22 cellular contexts compared by ENCODE assay signal in genomic region chr14:90717916-90718315, GRCh38.
DNase-seq lines count a peak whose midpoint lies in the region; ATAC-seq and TF ChIP-seq lines count a peak whose summit lies in the region.
"Had no signal": no experiment of that assay in that cellular context is flagged by ENCODE, and none has a peak within 500 bp of the region (broad histone marks: within the 10 kb centered on the region; RNA-seq: fewer than 3 reads in every experiment).

No MANE protein-coding gene starts in this region.

- DNase-seq in left ventricle myocardium superior: no peak
- no peak for DNase-seq in cardiac septum (ENCODE audit: low spot score)
- DNase-seq in brain pericyte (ENCODE audit: low read depth, low spot score): peak; percentile 66
- peak; percentile 15 for DNase-seq in left lobe of liver (ENCODE audit: low spot score)
- DNase-seq in type B pancreatic cell (ENCODE audit: extremely low spot score, unreplicated experiment): no peak
- DNase-seq in A673 (ENCODE audit: low spot score): no peak
- DNase-seq in activated T-cell treated with anti-CD3 and anti-CD28 coated beads for 4 hours: no peak
- DNase-seq: activated CD4-positive, CD25-positive, alpha-beta regulatory T cell treated with anti-CD3 and anti-CD28 coated beads, Interleukin-2, amount 50 U/mL, for 72 hours; amniotic stem cell; CD4-positive, alpha-beta memory T cell; MV-4-11; NCI-H1930; NCI-H510A treated with DMSO at 0.1 percent for 48 hours; SJCRH30; stimulated activated CD4-positive, alpha-beta T cell treated with anti-CD3 and anti-CD28 coated beads, Interleukin-2, amount 100 ng/mL, for 24 hours; uterus had no signal

- BruUV-seq in A673 (replicated peaks; lab: Mats Ljungman, UMichigan): no TSS peak

- peaks cover 10% of the 10 kb centered on the region for H3K36me3 Mint-ChIP-seq in type B pancreatic cell
- H3K36me3 Mint-ChIP-seq: CD4-positive, alpha-beta memory T cell had no signal

- peaks cover 11% of the 10 kb centered on the region for H3K4me1 ChIP-seq in A673 (ENCODE audit: insufficient read depth, low read length, poor library complexity, severe bottlenecking)
- H3K4me1 ChIP-seq: SJCRH30 had no signal

- H3K4me3 ChIP-seq in A673 (ENCODE audit: low read depth, low read length, poor library complexity, severe bottlenecking): no peak overlapping the region
- H3K4me3 ChIP-seq: right atrium auricular region, SJCRH30, uterus had no signal

- CTCF ChIA-PET in A673 (lab: Charles Lee): no interaction called here

- peak; percentile 48 for ATAC-seq in left ventricle myocardium superior
- ATAC-seq in left lobe of liver: no peak
- no peak for ATAC-seq in HG02798 (IDR thresholded peaks at IDR 0.05; ENCODE audit: poor library complexity, unreplicated experiment)

- H3K36me3 ChIP-seq in A673 (ENCODE audit: insufficient read depth, low read length, poor library complexity, severe bottlenecking): no peaks in the 10 kb centered on the region
- H3K36me3 ChIP-seq: SJCRH30, uterus had no signal

- no peak overlapping the region for H3K27ac ChIP-seq in A673 (ENCODE audit: low read depth, low read length, poor library complexity, severe bottlenecking)
- H3K27ac ChIP-seq: epithelial cell of prostate, right atrium auricular region, SJCRH30 had no signal

- peak overlapping the region; percentile 60 for H3K27ac Mint-ChIP-seq in type B pancreatic cell
- H3K27ac Mint-ChIP-seq: activated T-helper 2 cell treated with anti-CD3 and anti-CD28 coated beads, Interferon-gamma antibody, Interleukin-2, Interleukin-4, amounts not matched to agents 10 μg/mL and 5 μg/mL and 100 μg/mL, durations not matched to agents 14 hours and 24 hours and 36 hours; dendritic cell treated with granulocyte-macrophage colony-stimulating factor and Interleukin-4, amounts not matched to agents 40 ng/mL and 50 ng/mL, for 4 days had no signal

- no peak overlapping the region for H3K4me3 Mint-ChIP-seq in type B pancreatic cell
- H3K4me3 Mint-ChIP-seq: CD4-positive, alpha-beta memory T cell; dendritic cell treated with granulocyte-macrophage colony-stimulating factor and Interleukin-4, amounts not matched to agents 40 ng/mL and 50 ng/mL, for 4 days; neural crest cell had no signal

- H3K9me3 Mint-ChIP-seq in type B pancreatic cell: peaks cover 4% of the 10 kb centered on the region
- H3K9me3 Mint-ChIP-seq: activated T-helper 2 cell treated with anti-CD3 and anti-CD28 coated beads, Interferon-gamma antibody, Interleukin-2, Interleukin-4, amounts not matched to agents 10 μg/mL and 5 μg/mL and 100 μg/mL, durations not matched to agents 14 hours and 24 hours and 36 hours; CD4-positive, alpha-beta memory T cell; dendritic cell treated with granulocyte-macrophage colony-stimulating factor and Interleukin-4, amounts not matched to agents 40 ng/mL and 50 ng/mL, for 4 days; neural crest cell had no signal

- H3K27me3 ChIP-seq in A673 (replicated peaks; ENCODE audit: insufficient read depth, low read depth, low read length, poor library complexity): no peaks in the 10 kb centered on the region
- H3K27me3 ChIP-seq: right atrium auricular region, SJCRH30, uterus had no signal

- H3K27me3 Mint-ChIP-seq in type B pancreatic cell: no peaks in the 10 kb centered on the region
- H3K27me3 Mint-ChIP-seq: dendritic cell treated with granulocyte-macrophage colony-stimulating factor and Interleukin-4, amounts not matched to agents 40 ng/mL and 50 ng/mL, for 4 days had no signal

- H3K9me3 ChIP-seq in A673 (ENCODE audit: low read depth, low read length, poor library complexity, severe bottlenecking): no peaks in the 10 kb centered on the region
- H3K9me3 ChIP-seq: right atrium auricular region, SJCRH30, uterus had no signal

- H3K4me1 Mint-ChIP-seq in type B pancreatic cell (ENCODE audit: unreplicated experiment): peaks cover 34% of the 10 kb centered on the region
- H3K4me1 Mint-ChIP-seq: CD4-positive, alpha-beta memory T cell; neural crest cell had no signal

- POLR2A ChIA-PET in A673 (lab: Charles Lee; ENCODE audit: low non-redundant PET): no interaction called here

- intact Hi-C loops in left ventricle myocardium superior (cut with micrococcal nuclease) (no loop called here), cardiac septum (cut with DNase I) (loop anchor here (5.0 kb wide), 1 partner anchor 99 kb away; the partner anchor contains the start of gene TTC7B), A673 (cut with micrococcal nuclease; ENCODE audit: unreplicated experiment) (no loop called here)

- TF ChIP-seq CTCF in type B pancreatic cell (conservative IDR thresholded peaks at IDR 0.05): no peak
- TF ChIP-seq CTCF in A673 (conservative IDR thresholded peaks at IDR 0.05; ENCODE audit: low read depth, low read length): no peak

Comparison
In these comparisons a context has a peak if more than half of its experiments do, and no peak if none do; other contexts are left out.
1. DNase-seq: peak in brain pericyte (single experiment) and left lobe of liver (single experiment); none in left ventricle myocardium superior (single experiment), cardiac septum (single experiment), type B pancreatic cell (single experiment), A673 (single experiment) and activated T-cell treated with anti-CD3 and anti-CD28 coated beads for 4 hours (single experiment).